In genomic region chr2:212271583-212271982, GRCh38 we compare ENCODE assay signal across 9 cellular contexts.
"Had no signal": no experiment of that assay in that cellular context is flagged by ENCODE, and none has a peak within 500 bp of the region (broad histone marks: within the 10 kb centered on the region; RNA-seq: fewer than 3 reads in every experiment).

No MANE protein-coding gene starts in this region.

- H3K27ac Mint-ChIP-seq: GM23338, H9, HFFc6 had no signal

- H3K4me2 ChIP-seq: GM23338 had no signal

- H3K9me3 Mint-ChIP-seq: GM23338, H9 had no signal

- ATAC-seq: GM23338, K562 had no signal

- DNase-seq: H9, HCEC 1CT, HFFc6, IMR-90 had no signal

- FAIRE-seq: H1, H54, HTR-8/SVneo, K562 had no signal

- H3K4me3 Mint-ChIP-seq: GM23338, H9, HFFc6 had no signal

- H3K4me1 Mint-ChIP-seq: H9 had no signal

- H2AFZ ChIP-seq: GM23338 had no signal

- H3K4me3 ChIP-seq: GM23338, K562 had no signal
